ENCODE assay signal across 8 cellular contexts in genomic region chr17:35243459-35244204, GRCh38. TPM values are rescaled to one million over a fixed set of nuclear protein-coding genes. Genes with fewer than 3 reads are reported as not detected.
DNase-seq lines count a peak whose midpoint lies in the region; ATAC-seq and TF ChIP-seq lines count a peak whose summit lies in the region.

No MANE protein-coding gene starts in this region.

- H3K27ac Mint-ChIP-seq in activated naive CD8-positive, alpha-beta T cell treated with anti-CD3 and anti-CD28 coated beads, Interleukin-2, amount 10 ng/mL, durations not matched to agents 7 days and 5 days: peak overlapping the region; percentile 98

- H3K27me3 ChIP-seq in HAP-1 (ENCODE audit: low read depth) (no peaks in the 10 kb centered on the region), heart right ventricle (no peaks in the 10 kb centered on the region)

- in situ Hi-C loops in HAP-1 (cut with MboI; ENCODE audit: low sequenced_read_pairs): loop anchor here (5.0 kb wide), 1 partner anchor 101 kb away; the partner anchor contains the start of gene NLE1

- peaks cover 50% of the 10 kb centered on the region for H3K4me1 Mint-ChIP-seq in activated naive CD8-positive, alpha-beta T cell treated with anti-CD3 and anti-CD28 coated beads, Interleukin-2, amount 10 ng/mL, durations not matched to agents 7 days and 5 days

- peaks cover 66% of the 10 kb centered on the region for H3K36me3 Mint-ChIP-seq in activated naive CD8-positive, alpha-beta T cell treated with anti-CD3 and anti-CD28 coated beads, Interleukin-2, amount 10 ng/mL, durations not matched to agents 7 days and 5 days

- POLR2A ChIA-PET in activated naive CD8-positive, alpha-beta T cell treated with anti-CD3 and anti-CD28 coated beads, Interleukin-2, amount 10 ng/mL, durations not matched to agents 7 days and 5 days (lab: Charles Lee): interaction anchor here (0.6 to 10.5 kb wide), 34 partner anchors 8 to 1302 kb away, joined by 3 to 296 read pairs (median 6); partner anchors contain the start of genes NLE1, PEX12, SLFN11 and SLFN12L

- H3K4me1 ChIP-seq in HAP-1: peaks cover 13% of the 10 kb centered on the region
- peaks cover 0 to 56% (median 29%) of the 10 kb centered on the region in 9 donors for H3K4me1 ChIP-seq in heart right ventricle

- peak; percentile 21 for ATAC-seq in activated naive CD8-positive, alpha-beta T cell treated with anti-CD3 and anti-CD28 coated beads, Interleukin-2, amount 10 ng/mL, durations not matched to agents 7 days and 5 days (ENCODE audit: low read depth)
- ATAC-seq in heart right ventricle (peak; percentile 36 to 76 (median 58)), HG02588 (IDR thresholded peaks at IDR 0.05; ENCODE audit: unreplicated experiment) (no peak)

- H3K36me3 ChIP-seq in HAP-1 (replicated peaks): no peaks in the 10 kb centered on the region
- H3K36me3 ChIP-seq in SK-N-MC (ENCODE audit: insufficient read depth, low read length): 0 out of 2 replicates have a peak, but pooled peaks cover 4% of the 10 kb centered on the region
- peaks cover 0 to 26% (median 0%) of the 10 kb centered on the region in 9 donors for H3K36me3 ChIP-seq in heart right ventricle

- intact Hi-C loops in heart right ventricle (cut with DNase I) (loop anchor here in 5 of 10 donors (2.0 to 10.0 kb wide), 7 partner anchors 51 to 297 kb away; partner anchors contain the start of genes NLE1 (in 2 of the 5) and SLFN12 (in 1 of the 5)), posterior vena cava (cut with DNase I) (no loop called here)

- H3K27ac ChIP-seq in SK-N-MC (peak overlapping the region; percentile 89), heart right ventricle (peak overlapping the region; percentile 70 to 99 (median 96))

- H3K4me3 Mint-ChIP-seq in activated naive CD8-positive, alpha-beta T cell treated with anti-CD3 and anti-CD28 coated beads, Interleukin-2, amount 10 ng/mL, durations not matched to agents 7 days and 5 days: peak overlapping the region; percentile 99

- 6 to 9% methylated on average over 17 of the region's 17 CpGs for WGBS in heart right ventricle, 2 donors

- no peaks in the 10 kb centered on the region for H3K27me3 Mint-ChIP-seq in activated naive CD8-positive, alpha-beta T cell treated with anti-CD3 and anti-CD28 coated beads, Interleukin-2, amount 10 ng/mL, durations not matched to agents 7 days and 5 days

- DNase-seq in AG08396 (ENCODE audit: low spot score): peak; percentile 30
- peak; percentile 24 to 40 for DNase-seq in HAP-1 (ENCODE audit: low spot score in 2 of 2)
- DNase-seq in SK-N-MC (ENCODE audit: low read depth, low spot score): no peak
- DNase-seq in activated naive CD8-positive, alpha-beta T cell treated with anti-CD3 and anti-CD28 coated beads, Interleukin-2, amount 10 ng/mL, durations not matched to agents 7 days and 5 days: peak; percentile 61
- DNase-seq in heart right ventricle: peak; percentile 33 to 55
- peak; percentile 87 for DNase-seq in posterior vena cava (ENCODE audit: low spot score)
- DNase-seq in NCI-H2227 treated with DMSO at 0.1 percent for 48 hours (lab: John Stamatoyannopoulos, UW): no peak

- no peaks in the 10 kb centered on the region for H3K9me3 Mint-ChIP-seq in activated naive CD8-positive, alpha-beta T cell treated with anti-CD3 and anti-CD28 coated beads, Interleukin-2, amount 10 ng/mL, durations not matched to agents 7 days and 5 days

- H3K9me3 ChIP-seq in HAP-1 (no peaks in the 10 kb centered on the region), SK-N-MC (ENCODE audit: low read depth, low read length) (no peaks in the 10 kb centered on the region), heart right ventricle (no peaks in the 10 kb centered on the region)

- peak overlapping the region; percentile 52 for H3K4me3 ChIP-seq in HAP-1
- H3K4me3 ChIP-seq in SK-N-MC: peak overlapping the region; percentile 86
- H3K4me3 ChIP-seq in heart right ventricle: peak overlapping the region; percentile 47 to 95 (median 76)

- no peak for TF ChIP-seq CTCF in heart right ventricle (IDR thresholded peaks at IDR 0.05)

- H3K9ac ChIP-seq in SK-N-MC (ENCODE audit: insufficient read length): peak overlapping the region; percentile 93

RNA-seq across cellular contexts. Expression of gene SLFN5, which starts 0.8 kb away (rescaled TPM):
- total RNA-seq in activated naive CD8-positive, alpha-beta T cell treated with anti-CD3 and anti-CD28 coated beads, Interleukin-2, amount 10 ng/mL, durations not matched to agents 7 days and 5 days: 100 to 1,000 TPM; 239 to 249 TPM
- 10 to 100 TPM; 11.0 to 29.8 (median 15.9) TPM for total RNA-seq in heart right ventricle
- 1 to 10 TPM; 2.5 to 5.4 TPM for polyA plus RNA-seq in heart right ventricle
- total RNA-seq in posterior vena cava: 10 to 100 TPM; 41.6 to 46.3 TPM

RNA-seq across cellular contexts. Expression of gene SLC35G3, which starts 49.4 kb away (rescaled TPM):
- total RNA-seq in activated naive CD8-positive, alpha-beta T cell treated with anti-CD3 and anti-CD28 coated beads, Interleukin-2, amount 10 ng/mL, durations not matched to agents 7 days and 5 days: not detected
- not detected for total RNA-seq in heart right ventricle
- not detected for polyA plus RNA-seq in heart right ventricle
- total RNA-seq in posterior vena cava: not detected

Comparison
In these comparisons a context has a peak if more than half of its experiments do, and no peak if none do; other contexts are left out.
1. DNase-seq: peak in AG08396 (single experiment), HAP-1 (2 of 2), activated naive CD8-positive, alpha-beta T cell treated with anti-CD3 and anti-CD28 coated beads, Interleukin-2, amount 10 ng/mL, durations not matched to agents 7 days and 5 days (single experiment), heart right ventricle (2 of 2) and posterior vena cava (single experiment); none in SK-N-MC (single experiment) and NCI-H2227 treated with DMSO at 0.1 percent for 48 hours (single experiment).
2. RNA of gene SLFN5, which starts 0.8 kb away (total RNA-seq): 239 to 249 TPM in activated naive CD8-positive, alpha-beta T cell treated with anti-CD3 and anti-CD28 coated beads, Interleukin-2, amount 10 ng/mL, durations not matched to agents 7 days and 5 days; 41.6 to 46.3 TPM in posterior vena cava and 11.0 to 29.8 TPM in heart right ventricle; every median in the first group is over 4 times any median in the second.
3. Peak in every context shown above with its lines, with median percentiles within 50 percentile points of each other: H3K4me3 ChIP-seq.